Comparison of ENCODE assay signal across 22 cellular contexts in the genomic region with DNA sequence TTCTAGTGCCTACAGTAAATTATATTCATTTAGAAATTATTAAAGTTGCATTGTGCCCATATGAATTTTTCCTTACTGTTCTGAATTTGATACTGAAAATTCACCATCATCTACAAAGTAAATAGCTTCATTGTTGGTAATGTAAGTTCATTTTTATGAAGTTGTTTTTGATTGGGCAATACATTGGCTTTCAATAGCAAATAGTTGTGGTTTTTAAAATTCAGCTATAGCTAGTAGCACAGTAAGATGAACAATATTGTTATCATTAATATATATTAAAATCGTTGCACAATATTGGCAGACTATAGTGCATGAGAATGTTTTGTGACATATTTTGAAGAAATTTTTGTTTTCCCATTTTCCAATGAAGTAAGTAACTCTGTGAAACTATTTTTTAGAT.
DNase-seq lines count a peak whose midpoint lies in the region; ATAC-seq and TF ChIP-seq lines count a peak whose summit lies in the region.
"Had no signal": no experiment of that assay in that cellular context is flagged by ENCODE, and none has a peak within 500 bp of the region (broad histone marks: within the 10 kb centered on the region; RNA-seq: fewer than 3 reads in every experiment).

No MANE protein-coding gene starts in this region.

- H3K4me3 ChIP-seq in AG10803 (ENCODE audit: low read length) (no peak overlapping the region), choroid plexus epithelial cell (ENCODE audit: low read depth, low read length) (no peak overlapping the region)
- H3K4me3 ChIP-seq: PC-9 had no signal

- peak; percentile 48 for DNase-seq in AG10803 (ENCODE audit: low read depth)
- peak; percentile 11 for DNase-seq in HS-5 (ENCODE audit: low read depth)
- peak; percentile 36 for DNase-seq in choroid plexus epithelial cell (ENCODE audit: low read depth)
- DNase-seq in fibroblast of the conjunctiva (ENCODE audit: low read depth): peak; percentile 8
- DNase-seq in activated CD8-positive, alpha-beta memory T cell treated with anti-CD3 and anti-CD28 coated beads for 24 hours: no peak
- DNase-seq in activated T-cell treated with anti-CD3 and anti-CD28 coated beads, Interleukin-2, amount 50 U/mL, for 72 hours: no peak
- DNase-seq in NCI-H2107 (lab: John Stamatoyannopoulos, UW): no peak
- DNase-seq in stimulated activated CD4-positive, alpha-beta T cell treated with anti-CD3 and anti-CD28 coated beads, Interleukin-4, amount 100 ng/mL, for 24 hours: no peak
- DNase-seq: 8988T; AML-193; C1 segment of cervical spinal cord; CD8-positive, alpha-beta T cell; DMS153; GDM1; KG1; NCI-H1092 treated with DMSO at 0.1 percent for 48 hours; NCI-H146; NCI-H2081 treated with DMSO at 0.1 percent for 48 hours; NCI-H526 treated with DMSO at 0.1 percent for 48 hours; PC-9; RPMI8226; SHP77 had no signal

- ATAC-seq in activated T-cell treated with anti-CD3 and anti-CD28 coated beads, Interleukin-2, amount 50 U/mL, for 72 hours (replicated peaks in 1 of 2): no peak
- ATAC-seq: CD8-positive, alpha-beta T cell had no signal

- TF ChIP-seq CTCF in AG10803 (conservative IDR thresholded peaks at IDR 0.05; ENCODE audit: low read length) (no peak), choroid plexus epithelial cell (conservative IDR thresholded peaks at IDR 0.05; ENCODE audit: low read depth, low read length) (no peak)

- H3K27ac Mint-ChIP-seq in activated T-cell treated with anti-CD3 and anti-CD28 coated beads, Interleukin-2, amount 50 U/mL, for 72 hours: no peak overlapping the region
- H3K27ac Mint-ChIP-seq: CD8-positive, alpha-beta T cell had no signal

- H3K4me1 Mint-ChIP-seq in activated T-cell treated with anti-CD3 and anti-CD28 coated beads, Interleukin-2, amount 50 U/mL, for 72 hours (ENCODE audit: low read depth): no peaks in the 10 kb centered on the region

- no peaks in the 10 kb centered on the region for H3K36me3 Mint-ChIP-seq in activated T-cell treated with anti-CD3 and anti-CD28 coated beads, Interleukin-2, amount 50 U/mL, for 72 hours (ENCODE audit: insufficient read depth in 2 of 2)
- H3K36me3 Mint-ChIP-seq: CD8-positive, alpha-beta T cell had no signal

- H3K9me3 Mint-ChIP-seq in activated T-cell treated with anti-CD3 and anti-CD28 coated beads, Interleukin-2, amount 50 U/mL, for 72 hours: peaks cover 6 to 9% of the 10 kb centered on the region in 2 donors

- H3K4me3 Mint-ChIP-seq in activated T-cell treated with anti-CD3 and anti-CD28 coated beads, Interleukin-2, amount 50 U/mL, for 72 hours: no peak overlapping the region
- H3K4me3 Mint-ChIP-seq: CD8-positive, alpha-beta T cell had no signal

- no peaks in the 10 kb centered on the region for H3K27me3 Mint-ChIP-seq in activated T-cell treated with anti-CD3 and anti-CD28 coated beads, Interleukin-2, amount 50 U/mL, for 72 hours (ENCODE audit: low read depth)

Comparison
In these comparisons a context has a peak if more than half of its experiments do, and no peak if none do; other contexts are left out.
1. DNase-seq: peak in AG10803 (single experiment), HS-5 (single experiment), choroid plexus epithelial cell (single experiment) and fibroblast of the conjunctiva (single experiment); none in activated CD8-positive, alpha-beta memory T cell treated with anti-CD3 and anti-CD28 coated beads for 24 hours (single experiment), activated T-cell treated with anti-CD3 and anti-CD28 coated beads, Interleukin-2, amount 50 U/mL, for 72 hours (0 of 2), NCI-H2107 (single experiment) and stimulated activated CD4-positive, alpha-beta T cell treated with anti-CD3 and anti-CD28 coated beads, Interleukin-4, amount 100 ng/mL, for 24 hours (single experiment).